17 cellular contexts compared by ENCODE assay signal in genomic region chr6:168155193-168155592, GRCh38.
A peak's percentile ranks its signal among the peaks of the same experiment; 100 is the strongest.
DNase-seq lines count a peak whose midpoint lies in the region; TF ChIP-seq lines count a peak whose summit lies in the region.
"Had no signal": no experiment of that assay in that cellular context is flagged by ENCODE, and none has a peak within 500 bp of the region (broad histone marks: within the 10 kb centered on the region; RNA-seq: fewer than 3 reads in every experiment).

No MANE protein-coding gene starts in this region.

- H3K9me3 Mint-ChIP-seq in chondrocyte (ENCODE audit: low read depth) (no peaks in the 10 kb centered on the region), nephron progenitor cell (no peaks in the 10 kb centered on the region)
- H3K9me3 Mint-ChIP-seq: activated T-cell treated with anti-CD3 and anti-CD28 coated beads, Interleukin-2, amount 50 U/mL, for 24 hours; T-helper 1 cell treated with Interleukin-12 subunit alpha and Interleukin-12 subunit beta and Interleukin-4 antibody, amounts not matched to agents 30 μg/mL and 1 μg/mL, for 36 hours had no signal

- H3K36me3 Mint-ChIP-seq in chondrocyte (ENCODE audit: low read depth) = no peaks in the 10 kb centered on the region
- H3K36me3 Mint-ChIP-seq in nephron progenitor cell (ENCODE audit: low read depth) = no peaks in the 10 kb centered on the region
- H3K36me3 Mint-ChIP-seq: CD4-positive, CD25-positive, alpha-beta regulatory T cell had no signal

- peak; percentile 67 for DNase-seq in Caki2 (ENCODE audit: low read depth)
- peak; percentile 39 for DNase-seq in HT1080 (ENCODE audit: low read depth)
- DNase-seq in chondrocyte (ENCODE audit: low spot score) = no peak
- DNase-seq in nephron progenitor cell = no peak
- no peak for DNase-seq in ACHN
- DNase-seq in activated effector memory CD4-positive, alpha-beta T cell treated with Interleukin-2 at 50 U/mL for 16 hours = no peak
- no peak for DNase-seq in activated naive CD4-positive, alpha-beta T cell treated with anti-CD3 and anti-CD28 coated beads, Interleukin-2, amount 50 U/mL, for 16 hours
- no peak for DNase-seq in 8988T
- DNase-seq: activated CD4-positive, alpha-beta T cell treated with anti-CD3 and anti-CD28 coated beads for 36 hours; activated T-cell treated with anti-CD3 and anti-CD28 coated beads, Interleukin-2, amount 50 U/mL, for 24 hours; adrenal gland; CD4-positive, CD25-positive, alpha-beta regulatory T cell; NCI-H146; NCI-H510A treated with DMSO at 0.1 percent for 48 hours; stimulated activated CD4-positive, alpha-beta T cell treated with anti-CD3 and anti-CD28 coated beads, Interleukin-2, amount 100 ng/mL, for 24 hours; stimulated activated CD8-positive, alpha-beta memory T cell treated with anti-CD3 and anti-CD28 coated beads, Interleukin-4, amount 100 ng/mL, for 48 hours had no signal

- H3K4me3 Mint-ChIP-seq in chondrocyte (ENCODE audit: unreplicated experiment) (no peak overlapping the region), nephron progenitor cell (no peak overlapping the region)
- H3K4me3 Mint-ChIP-seq: activated CD4-positive, alpha-beta T cell treated with anti-CD3 and anti-CD28 coated beads for 36 hours; activated T-cell treated with anti-CD3 and anti-CD28 coated beads, Interleukin-2, amount 50 U/mL, for 24 hours; CD4-positive, CD25-positive, alpha-beta regulatory T cell; T-helper 1 cell treated with Interleukin-12 subunit alpha and Interleukin-12 subunit beta and Interleukin-4 antibody, amounts not matched to agents 30 μg/mL and 1 μg/mL, for 36 hours had no signal

- TF ChIP-seq CTCF in chondrocyte (IDR thresholded peaks at IDR 0.05) = no peak
- no peak for TF ChIP-seq CTCF in nephron progenitor cell (IDR thresholded peaks at IDR 0.05)

- H3K27ac Mint-ChIP-seq in chondrocyte (ENCODE audit: unreplicated experiment) (peak overlapping the region; percentile 87), nephron progenitor cell (peak overlapping the region; percentile 47)
- H3K27ac Mint-ChIP-seq: activated CD4-positive, alpha-beta T cell treated with anti-CD3 and anti-CD28 coated beads for 36 hours; activated T-cell treated with anti-CD3 and anti-CD28 coated beads, Interleukin-2, amount 50 U/mL, for 24 hours; CD4-positive, CD25-positive, alpha-beta regulatory T cell; T-helper 1 cell treated with Interleukin-12 subunit alpha and Interleukin-12 subunit beta and Interleukin-4 antibody, amounts not matched to agents 30 μg/mL and 1 μg/mL, for 36 hours had no signal

- H3K27me3 Mint-ChIP-seq in chondrocyte (ENCODE audit: low read depth) (no peaks in the 10 kb centered on the region), nephron progenitor cell (ENCODE audit: low read depth, poor library complexity) (peaks cover 23% of the 10 kb centered on the region)

- H3K4me1 Mint-ChIP-seq in chondrocyte (ENCODE audit: low read depth) (peaks cover 91% of the 10 kb centered on the region), nephron progenitor cell (peaks cover 91% of the 10 kb centered on the region)
- H3K4me1 Mint-ChIP-seq: activated CD4-positive, alpha-beta T cell treated with anti-CD3 and anti-CD28 coated beads for 36 hours; CD4-positive, CD25-positive, alpha-beta regulatory T cell had no signal

- in situ Hi-C loops in Caki2 (cut with HindIII; ENCODE audit: low pct_unique_long_range_greater_than_20kb, low sequenced_read_pairs) (no loop called here), ACHN (cut with HindIII; ENCODE audit: low pct_ligation_motif_present, low pct_unique_long_range_greater_than_20kb, low sequenced_read_pairs) (no loop called here)

Comparison
In these comparisons a context has a peak if more than half of its experiments do, and no peak if none do; other contexts are left out.
1. DNase-seq: peak in Caki2 (single experiment) and HT1080 (single experiment); none in chondrocyte (single experiment), nephron progenitor cell (single experiment), ACHN (single experiment), activated effector memory CD4-positive, alpha-beta T cell treated with Interleukin-2 at 50 U/mL for 16 hours (single experiment), activated naive CD4-positive, alpha-beta T cell treated with anti-CD3 and anti-CD28 coated beads, Interleukin-2, amount 50 U/mL, for 16 hours (single experiment) and 8988T (single experiment).